ENCODE assay signal across 19 cellular contexts in the genomic region with DNA sequence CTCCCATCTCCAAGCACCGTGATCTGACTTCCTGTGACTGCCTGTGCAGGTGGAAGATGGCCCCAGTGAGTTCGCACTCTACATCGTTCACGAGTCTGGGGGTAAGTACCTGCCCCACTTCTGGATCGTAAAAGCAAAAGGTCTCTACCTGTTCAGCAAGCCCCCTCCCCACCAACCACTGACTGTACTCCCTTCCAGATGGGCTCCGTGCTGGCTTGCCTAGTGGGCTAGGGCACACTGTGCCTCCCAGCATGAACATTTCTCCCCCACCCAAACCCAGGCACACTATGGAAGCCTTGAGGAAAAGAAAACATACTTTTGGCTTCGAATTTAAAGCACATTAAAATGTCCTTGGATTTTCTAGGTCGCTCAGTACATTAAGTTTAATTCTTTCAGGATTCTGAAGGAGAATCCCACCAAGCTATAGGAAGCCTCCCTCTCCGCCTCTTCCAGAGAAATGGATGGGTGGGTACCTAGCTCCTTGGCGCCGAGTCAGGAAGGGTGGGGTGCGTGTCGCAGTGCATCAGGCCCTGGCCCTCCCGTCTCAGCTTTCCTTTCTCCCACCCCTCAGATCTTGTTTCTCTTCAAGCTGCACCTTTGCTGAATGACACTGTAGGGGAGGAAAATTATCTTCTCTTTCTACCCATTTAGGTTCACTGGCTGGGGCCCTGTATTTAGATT. TPM values are rescaled to one million over a fixed set of nuclear protein-coding genes. Genes with fewer than 3 reads are reported as not detected.
A peak's percentile ranks its signal among the peaks of the same experiment; 100 is the strongest.
DNase-seq lines count a peak whose midpoint lies in the region; ATAC-seq, FAIRE-seq and TF ChIP-seq lines count a peak whose summit lies in the region.
"Had no signal": no experiment of that assay in that cellular context is flagged by ENCODE, and none has a peak within 500 bp of the region (broad histone marks: within the 10 kb centered on the region; RNA-seq: fewer than 3 reads in every experiment).

No MANE protein-coding gene starts in this region.

- H3K4me3 ChIP-seq in K562: no peak overlapping the region
- no peak overlapping the region for H3K4me3 ChIP-seq in right cardiac atrium (ENCODE audit: low read length)
- H3K4me3 ChIP-seq in pancreas: peak overlapping the region in 2 of 4 donors; percentile 24 to 37

- no peaks in the 10 kb centered on the region for H3K36me3 ChIP-seq in K562 (ENCODE audit: control insufficient read depth, insufficient read depth, low read length)
- H3K36me3 ChIP-seq in pancreas: peaks cover 0 to 2% (median 0%) of the 10 kb centered on the region in 3 donors

- H3K79me2 ChIP-seq in K562 (ENCODE audit: control insufficient read depth, insufficient read depth, low read length): no peaks in the 10 kb centered on the region

- no peak for TF ChIP-seq RAD21 in K562 (CRISPR knock-in tag; conservative IDR thresholded peaks at IDR 0.05 in 1 of 2, IDR thresholded peaks at IDR 0.05 in 1 of 2)

- H3K27me3 ChIP-seq in K562 (ENCODE audit: control insufficient read depth in 2 of 2, insufficient read depth in 2 of 2, low read length in 2 of 2): peaks cover 32 to 65% of the 10 kb centered on the region in 2 experiments
- H3K27me3 ChIP-seq in right cardiac atrium (ENCODE audit: control insufficient read depth, insufficient read depth): no peaks in the 10 kb centered on the region
- no peaks in the 10 kb centered on the region for H3K27me3 ChIP-seq in pancreas

- H3K9me3 ChIP-seq in K562 (replicated peaks; ENCODE audit: control insufficient read depth, insufficient read depth, low read depth, low read length): no peaks in the 10 kb centered on the region
- no peaks in the 10 kb centered on the region for H3K9me3 ChIP-seq in right cardiac atrium (ENCODE audit: control insufficient read depth, low read length)
- H3K9me3 ChIP-seq in pancreas: no peaks in the 10 kb centered on the region

- no peaks in the 10 kb centered on the region for H3K9me1 ChIP-seq in K562 (ENCODE audit: control insufficient read depth, insufficient read depth, low read length)

- H3K27ac Mint-ChIP-seq in Calu3 (ENCODE audit: unreplicated experiment): peak overlapping the region; percentile 34
- H3K27ac Mint-ChIP-seq: activated CD4-positive, alpha-beta T cell treated with anti-CD3 and anti-CD28 coated beads for 36 hours; activated naive CD8-positive, alpha-beta T cell treated with anti-CD3 and anti-CD28 coated beads for 36 hours; activated T-cell treated with anti-CD3 and anti-CD28 coated beads, Interleukin-2, amount 50 U/mL, for 24 hours; HFFc6 had no signal

- in situ Hi-C loops in K562 (cut with MboI): no loop called here
- in situ Hi-C loops in G401 (cut with HindIII; ENCODE audit: low sequenced_read_pairs): no loop called here

- H3K4me2 ChIP-seq in K562 (ENCODE audit: insufficient read depth, low read length): no peak overlapping the region

- intact Hi-C loops in Calu3 (cut with micrococcal nuclease; ENCODE audit: unreplicated experiment) (loop anchor here (5.0 kb wide), 1 partner anchor 57 kb away; no protein-coding TSS in a partner anchor), K562 (cut with micrococcal nuclease) (loop anchor here (1.0 kb wide), 1 partner anchor 57 kb away; no protein-coding TSS in a partner anchor), right cardiac atrium (cut with DNase I) (no loop called here), pancreas (cut with DNase I) (no loop called here)

- H3K4me1 ChIP-seq in K562 (replicated peaks in 1 of 2; ENCODE audit: control insufficient read depth in 2 of 2, insufficient read depth in 2 of 2, low read length in 2 of 2): peaks cover 2 to 20% of the 10 kb centered on the region in 2 experiments
- peaks cover 19% of the 10 kb centered on the region for H3K4me1 ChIP-seq in right cardiac atrium (ENCODE audit: control insufficient read depth, insufficient read depth, low read length)
- peaks cover 35 to 71% (median 45%) of the 10 kb centered on the region in 3 donors for H3K4me1 ChIP-seq in pancreas

- H3K27ac ChIP-seq in K562 (ENCODE audit: extremely low read depth, low read depth, low read length) (no peak overlapping the region), right cardiac atrium (ENCODE audit: low read length) (peak overlapping the region; percentile 7), pancreas (peak overlapping the region; percentile 64 to 79 (median 76))

- FAIRE-seq in K562 (lab: Jason Lieb, UNC) (no peak), pancreas (lab: Jason Lieb, UNC) (no peak)
- FAIRE-seq: GM12891 had no signal

- 30% methylated on average over 14 of the region's 14 CpGs for WGBS in K562 (ENCODE audit: insufficient coverage, low coverage, missing lambda C conversion rate)
- 75% methylated on average over 14 of the region's 14 CpGs for WGBS in right cardiac atrium
- WGBS in pancreas, 2 donors: 61 to 67% methylated on average over 14 of the region's 14 CpGs

- POLR2A ChIA-PET in K562 (lab: Yijun Ruan, JAX): interaction anchor here (0.6 to 1.4 kb wide), 2 partner anchors 11 to 46 kb away, joined by 4 to 8 read pairs; partner anchors contain the start of gene DEPP1

- no peaks in the 10 kb centered on the region for H3K36me3 Mint-ChIP-seq in Calu3 (ENCODE audit: insufficient read depth, unreplicated experiment)
- H3K36me3 Mint-ChIP-seq: activated naive CD8-positive, alpha-beta T cell treated with anti-CD3 and anti-CD28 coated beads for 36 hours had no signal

- peaks cover 16% of the 10 kb centered on the region for H3K4me1 Mint-ChIP-seq in Calu3 (ENCODE audit: low read depth, unreplicated experiment)

- no peak for TF ChIP-seq POLR2A in K562 (conservative IDR thresholded peaks at IDR 0.05)

- H2AFZ ChIP-seq in K562 (ENCODE audit: low read depth, low read length): peak overlapping the region; percentile 10; the same call in 1 of the 2 replicates

- no peak overlapping the region for H3K9ac ChIP-seq in K562 (ENCODE audit: insufficient read depth in 1 of 2, low read depth in 2 of 2, low read length in 2 of 2)

- DNase-seq in Calu3 (no peak), K562 (ENCODE audit: extremely low read depth in 1 of 4, low spot score in 3 of 4) (no peak), right cardiac atrium (peak in 2 of 3 donors; percentile 68 to 73), pancreas (peak in 1 of 6 donors; percentile 57), G401 (ENCODE audit: low spot score) (no peak), foreskin melanocyte (no peak)
- DNase-seq: activated CD4-positive, alpha-beta T cell treated with anti-CD3 and anti-CD28 coated beads for 36 hours; activated naive CD8-positive, alpha-beta T cell treated with anti-CD3 and anti-CD28 coated beads for 36 hours; central memory CD4-positive, alpha-beta T cell; HFFc6; NCI-H1694; NCI-H446; SIG-M5; stimulated activated CD4-positive, alpha-beta T cell treated with anti-CD3 and anti-CD28 coated beads, Interleukin-4, amount 100 ng/mL, for 1 hour; T-helper 9 cell had no signal

- no peaks in the 10 kb centered on the region for H3K9me3 Mint-ChIP-seq in Calu3 (ENCODE audit: low read depth, unreplicated experiment)
- H3K9me3 Mint-ChIP-seq: activated naive CD8-positive, alpha-beta T cell treated with anti-CD3 and anti-CD28 coated beads for 36 hours; activated T-cell treated with anti-CD3 and anti-CD28 coated beads, Interleukin-2, amount 50 U/mL, for 24 hours; HFFc6 had no signal

- no peaks in the 10 kb centered on the region for H3K27me3 Mint-ChIP-seq in Calu3 (ENCODE audit: unreplicated experiment)
- H3K27me3 Mint-ChIP-seq: activated CD4-positive, alpha-beta T cell treated with anti-CD3 and anti-CD28 coated beads for 36 hours; activated naive CD8-positive, alpha-beta T cell treated with anti-CD3 and anti-CD28 coated beads for 36 hours had no signal

- ATAC-seq in K562 (no peak), right cardiac atrium (peak in 1 of 2 donors; percentile 51), pancreas (no peak), GM21423 (IDR thresholded peaks at IDR 0.05; ENCODE audit: unreplicated experiment) (no peak), GM21381 (IDR thresholded peaks at IDR 0.05; ENCODE audit: unreplicated experiment) (no peak)

- TF ChIP-seq CTCF in Calu3 (IDR thresholded peaks at IDR 0.05; ENCODE audit: unreplicated experiment) (no peak), K562 (IDR thresholded peaks at IDR 0.05 in 2 of 3, conservative IDR thresholded peaks at IDR 0.05 in 1 of 3; ENCODE audit: insufficient read depth in 2 of 3, low read depth in 1 of 3, low read length in 3 of 3) (no peak), pancreas (IDR thresholded peaks at IDR 0.05) (no peak)

- TF ChIP-seq EP300 in K562 (IDR thresholded peaks at IDR 0.05; ENCODE audit: low read length): no peak

- CTCF ChIA-PET in Calu3 (lab: Charles Lee) (interaction anchor here (1.3 to 1.8 kb wide), 2 partner anchors 9 to 57 kb away, joined by 3 to 11 read pairs; no protein-coding TSS in a partner anchor), K562 (lab: Yijun Ruan, JAX; ENCODE audit: low intra/inter-chr PET ratio) (interaction anchor here (0.6 to 2.5 kb wide), 3 partner anchors 55 to 127 kb away, joined by 3 to 25 read pairs (median 5); no protein-coding TSS in a partner anchor)

- no peak overlapping the region for H3K4me3 Mint-ChIP-seq in Calu3 (ENCODE audit: low read depth, unreplicated experiment)
- H3K4me3 Mint-ChIP-seq: activated CD4-positive, alpha-beta T cell treated with anti-CD3 and anti-CD28 coated beads for 36 hours; activated naive CD8-positive, alpha-beta T cell treated with anti-CD3 and anti-CD28 coated beads for 36 hours; activated T-cell treated with anti-CD3 and anti-CD28 coated beads, Interleukin-2, amount 50 U/mL, for 24 hours; HFFc6 had no signal

- 0 out of 2 replicates have a peak, but pooled peaks cover 3% of the 10 kb centered on the region for H4K20me1 ChIP-seq in K562 (replicated peaks; ENCODE audit: control insufficient read depth, insufficient read depth, low read length)

- no TSS peak for BruUV-seq in Calu3 (replicated peaks; lab: Mats Ljungman, UMichigan)
- no TSS peak for BruUV-seq in K562 (replicated peaks; lab: Mats Ljungman, UMichigan)

RNA-seq across cellular contexts. Expression of gene ZNF22, which starts 11.0 kb away (rescaled TPM):
- total RNA-seq in Calu3 (2022): 10.8 and 11.9 TPM in 2 replicates
- 6.0 and 13.6 TPM in 2 replicates for total RNA-seq in K562 (2011; cell fraction: chromatin; rRNA removed; ENCODE audit: low replicate concordance)
- total RNA-seq in K562 (2011; cell fraction: nucleolus; rRNA removed): 5.3 and 7.1 TPM in 2 replicates
- total RNA-seq in K562 (2011; cell fraction: nucleoplasm; rRNA removed): 9.9 and 11.2 TPM in 2 replicates
- 35.9 and 36.2 TPM in 2 replicates for total RNA-seq in K562 (2014; rRNA removed)
- total RNA-seq in K562 (2014; rRNA removed; fragmentation: Illumina TruSeq; extraction: Trizol): 68.4 and 69.4 TPM in 2 replicates
- 47.9 and 48.6 TPM in 2 replicates for total RNA-seq in K562 (2015; rRNA removed; fragmentation: Illumina TruSeq; extraction: Trizol)
- 40.5 and 52.9 TPM in 2 replicates for total RNA-seq in K562 (2021)
- polyA plus RNA-seq in K562 (2011; rRNA removed): 39.2 and 51.2 TPM in 2 replicates
- polyA plus RNA-seq in K562 (2011; cell fraction: cytosol; rRNA removed): 9.3 and 18.6 TPM in 2 replicates
- 7.4 and 12.9 TPM in 2 replicates for polyA plus RNA-seq in K562 (2011; cell fraction: nucleus; rRNA removed)
- polyA plus RNA-seq in K562 (2012): 38.3 and 41.5 TPM in 2 replicates
- polyA plus RNA-seq in K562 (2014; fragmentation: Illumina TruSeq; extraction: Trizol): 51.3 and 62.2 TPM in 2 replicates
- polyA plus RNA-seq in K562 (2014; fragmentation: Nextera tagmentation; extraction: Ambion mirVana): 10 to 100 TPM; 92.2 to 98.7 TPM
- polyA plus RNA-seq in K562 (2014; rRNA removed): 42.4 and 60.4 TPM in 2 replicates
- polyA minus RNA-seq in K562 (2011; rRNA and poly(A)+ RNA removed): 19.0 and 19.4 TPM in 2 replicates
- polyA minus RNA-seq in K562 (2011; cell fraction: cytosol; rRNA and poly(A)+ RNA removed): 5.3 and 8.3 TPM in 2 replicates
- polyA minus RNA-seq in K562 (2011; cell fraction: nucleus; rRNA and poly(A)+ RNA removed): 5.3 and 11.1 TPM in 2 replicates
- total RNA-seq in right cardiac atrium: 10 to 100 TPM; 15.4 to 20.7 (median 19.2) TPM
- 14.8 TPM for polyA plus RNA-seq in right cardiac atrium
- 10 to 100 TPM; 12.9 to 21.8 (median 20.0) TPM for total RNA-seq in pancreas
- 10 to 100 TPM; 12.6 to 18.9 TPM for polyA plus RNA-seq in pancreas
- total RNA-seq in G401 (2014; rRNA removed; shearing (Covaris generic)): 10.0 and 13.9 TPM in 2 replicates

RNA-seq across cellular contexts. Expression of gene DEPP1, which starts 11.2 kb away (rescaled TPM):
- 11.1 and 16.5 TPM in 2 replicates for total RNA-seq in Calu3 (2022)
- 0.32 and 3.0 TPM in 2 replicates for total RNA-seq in K562 (2011; cell fraction: chromatin; rRNA removed; ENCODE audit: low replicate concordance)
- total RNA-seq in K562 (2011; cell fraction: nucleolus; rRNA removed): 2.4 and 4.7 TPM in 2 replicates
- total RNA-seq in K562 (2011; cell fraction: nucleoplasm; rRNA removed): 1.5 and 2.3 TPM in 2 replicates
- total RNA-seq in K562 (2014; rRNA removed): 0.33 and 0.54 TPM in 2 replicates
- 0.06 and 0.07 TPM in 2 replicates for total RNA-seq in K562 (2014; rRNA removed; fragmentation: Illumina TruSeq; extraction: Trizol)
- 0.11 and 0.18 TPM in 2 replicates for total RNA-seq in K562 (2015; rRNA removed; fragmentation: Illumina TruSeq; extraction: Trizol)
- total RNA-seq in K562 (2021): 0.34 and 0.40 TPM in 2 replicates
- 0.42 and 1.1 TPM in 2 replicates for polyA plus RNA-seq in K562 (2011; rRNA removed)
- 1.3 and 1.5 TPM in 2 replicates for polyA plus RNA-seq in K562 (2011; cell fraction: cytosol; rRNA removed)
- polyA plus RNA-seq in K562 (2011; cell fraction: nucleus; rRNA removed): 0.47 and 1.1 TPM in 2 replicates
- polyA plus RNA-seq in K562 (2012): 0.46 and 1.3 TPM in 2 replicates
- polyA plus RNA-seq in K562 (2014; fragmentation: Illumina TruSeq; extraction: Trizol): 0.19 TPM in 2 replicates
- under 1 TPM in 1 of 2 experiments, not detected in 1; 0.04 TPM for polyA plus RNA-seq in K562 (2014; fragmentation: Nextera tagmentation; extraction: Ambion mirVana)
- polyA plus RNA-seq in K562 (2014; rRNA removed): 0.21 and 0.26 TPM in 2 replicates
- polyA minus RNA-seq in K562 (2011; rRNA and poly(A)+ RNA removed): 0.77 and 1.1 TPM in 2 replicates
- polyA minus RNA-seq in K562 (2011; cell fraction: cytosol; rRNA and poly(A)+ RNA removed): 0.76 and 1.8 TPM in 2 replicates
- polyA minus RNA-seq in K562 (2011; cell fraction: nucleus; rRNA and poly(A)+ RNA removed): 1.9 and 3.2 TPM in 2 replicates
- 10 to 100 TPM; 18.8 to 43.8 (median 23.8) TPM for total RNA-seq in right cardiac atrium
- polyA plus RNA-seq in right cardiac atrium: 32.5 TPM
- 100 to 1,000 TPM in 4 of 6 donors, 10 to 100 TPM in 2; 68.9 to 222 (median 150) TPM for total RNA-seq in pancreas
- polyA plus RNA-seq in pancreas: 100 to 1,000 TPM; 217 to 270 TPM
- 0.14 and 2.7 TPM in 2 replicates for total RNA-seq in G401 (2014; rRNA removed; shearing (Covaris generic))

RNA-seq across cellular contexts. Expression of gene RASSF4, which starts 30.2 kb away (rescaled TPM):
- total RNA-seq in Calu3 (2022): 2.2 and 2.4 TPM in 2 replicates
- total RNA-seq in K562 (2011; cell fraction: chromatin; rRNA removed; ENCODE audit: low replicate concordance): 0.21 and 0.58 TPM in 2 replicates
- total RNA-seq in K562 (2011; cell fraction: nucleolus; rRNA removed): 0.17 and 0.66 TPM in 2 replicates
- total RNA-seq in K562 (2011; cell fraction: nucleoplasm; rRNA removed): 0.15 and 0.29 TPM in 2 replicates
- 0.04 and 0.09 TPM in 2 replicates for total RNA-seq in K562 (2014; rRNA removed)
- total RNA-seq in K562 (2014; rRNA removed; fragmentation: Illumina TruSeq; extraction: Trizol): not detected in 2 replicates
- total RNA-seq in K562 (2015; rRNA removed; fragmentation: Illumina TruSeq; extraction: Trizol): not detected in 2 replicates
- 0.18 and 0.62 TPM in 2 replicates for total RNA-seq in K562 (2021)
- polyA plus RNA-seq in K562 (2011; rRNA removed): 0.05 and 0.13 TPM in 2 replicates
- polyA plus RNA-seq in K562 (2011; cell fraction: cytosol; rRNA removed): 0.04 and 0.30 TPM in 2 replicates
- polyA plus RNA-seq in K562 (2011; cell fraction: nucleus; rRNA removed): 0.25 and 0.30 TPM in 2 replicates
- polyA plus RNA-seq in K562 (2012): 0.20 and 0.68 TPM in 2 replicates
- 0.10 TPM in 1 of 2 replicates, not detected in the other for polyA plus RNA-seq in K562 (2014; fragmentation: Illumina TruSeq; extraction: Trizol)
- under 1 TPM in 1 of 2 experiments, not detected in 1; 0.01 TPM for polyA plus RNA-seq in K562 (2014; fragmentation: Nextera tagmentation; extraction: Ambion mirVana)
- polyA plus RNA-seq in K562 (2014; rRNA removed): 0.13 TPM in 1 of 2 replicates, not detected in the other
- not detected in 2 replicates for polyA minus RNA-seq in K562 (2011; rRNA and poly(A)+ RNA removed)
- not detected in 2 replicates for polyA minus RNA-seq in K562 (2011; cell fraction: cytosol; rRNA and poly(A)+ RNA removed)
- not detected in 2 replicates for polyA minus RNA-seq in K562 (2011; cell fraction: nucleus; rRNA and poly(A)+ RNA removed)
- total RNA-seq in right cardiac atrium: 10 to 100 TPM; 57.9 to 92.1 (median 76.3) TPM
- 45.4 TPM for polyA plus RNA-seq in right cardiac atrium
- 10 to 100 TPM; 13.9 to 76.8 (median 35.7) TPM for total RNA-seq in pancreas
- 100 to 1,000 TPM in 1 of 2 donors, 10 to 100 TPM in 1; 85.1 to 100 TPM for polyA plus RNA-seq in pancreas
- 0.98 and 1.5 TPM in 2 replicates for total RNA-seq in G401 (2014; rRNA removed; shearing (Covaris generic))

Comparison
In these comparisons a context has a peak if more than half of its experiments do, and no peak if none do; other contexts are left out.
1. DNase-seq: peak in right cardiac atrium (2 of 3); none in Calu3 (single experiment), K562 (0 of 4), G401 (single experiment) and foreskin melanocyte (single experiment).
2. intact Hi-C loops: an anchor here in Calu3 (5.0 kb wide) and K562 (1.0 kb wide); none called in right cardiac atrium and pancreas.